8 cellular contexts compared by ENCODE assay signal in the genomic region with DNA sequence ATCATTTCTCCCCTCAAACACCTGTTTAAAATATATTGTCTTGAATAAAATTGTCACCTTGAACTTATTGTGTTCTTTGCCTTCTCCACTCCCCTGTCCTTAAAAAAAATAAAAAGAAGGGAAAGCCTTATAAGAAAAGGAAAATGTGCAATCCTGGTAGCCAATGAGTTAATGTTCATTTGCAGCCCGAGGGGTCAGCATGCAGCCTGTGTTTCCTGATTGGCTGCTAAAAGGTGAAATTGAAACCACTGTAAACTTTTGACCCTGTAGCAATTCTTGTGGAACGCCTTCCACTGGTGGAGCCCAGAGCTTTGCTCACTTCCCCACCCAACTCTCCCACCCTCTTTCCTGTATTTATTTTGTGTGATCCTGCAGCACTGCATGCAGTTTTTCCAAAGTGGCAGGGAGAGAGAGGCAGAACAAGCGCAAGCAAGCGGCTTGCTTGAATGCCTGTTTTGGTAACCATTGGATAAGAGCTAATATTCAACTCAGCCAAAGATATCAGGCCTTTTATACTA.
A peak's percentile ranks its signal among the peaks of the same experiment; 100 is the strongest.
DNase-seq lines count a peak whose midpoint lies in the region; ATAC-seq and TF ChIP-seq lines count a peak whose summit lies in the region.

No MANE protein-coding gene starts in this region.

- H3K27me3 Mint-ChIP-seq in Calu3 (ENCODE audit: unreplicated experiment) = no peaks in the 10 kb centered on the region

- H3K36me3 Mint-ChIP-seq in Calu3 (ENCODE audit: insufficient read depth, unreplicated experiment) = peaks cover 28% of the 10 kb centered on the region

- BruUV-seq in Calu3 (replicated peaks; lab: Mats Ljungman, UMichigan) = no TSS peak

- H3K4me1 ChIP-seq in aorta (ENCODE audit: control insufficient read depth in 1 of 2, insufficient read depth in 2 of 2, low read length in 2 of 2) = peaks cover 0 to 3% of the 10 kb centered on the region in 2 donors

- intact Hi-C loops in Calu3 (cut with micrococcal nuclease; ENCODE audit: unreplicated experiment) = no loop called here
- intact Hi-C loops in aorta (cut with DNase I) = no loop called here

- H3K27ac Mint-ChIP-seq in Calu3 (ENCODE audit: unreplicated experiment) = peak overlapping the region; percentile 70

- WGBS in aorta, 2 donors = 0 to 1% methylated on average over 4 of the region's 4 CpGs

- H3K4me2 ChIP-seq in SU-DHL-6 (ENCODE audit: low read depth, low read length, poor library complexity, severe bottlenecking) = peak overlapping the region; percentile 35

- no peak overlapping the region for H2AFZ ChIP-seq in SU-DHL-6 (ENCODE audit: low read depth, low read length, severe bottlenecking)

- peak overlapping the region; percentile 59 for H3K4me3 Mint-ChIP-seq in Calu3 (ENCODE audit: low read depth, unreplicated experiment)

- DNase-seq in Calu3 (peak; percentile 78), NCI-H1048 (lab: John Stamatoyannopoulos, UW) (peak; percentile 63), epidermal melanocyte (ENCODE audit: insufficient read length, low spot score) (peak; percentile 57), mucosa of gallbladder (ENCODE audit: low spot score) (peak; percentile 65), aorta (peak in 1 of 2 donors; percentile 68), middle frontal gyrus (ENCODE audit: extremely low spot score, low spot score) (no peak)

- no peak for TF ChIP-seq CTCF in Calu3 (IDR thresholded peaks at IDR 0.05; ENCODE audit: unreplicated experiment)
- no peak for TF ChIP-seq CTCF in SU-DHL-6 (IDR thresholded peaks at IDR 0.05; ENCODE audit: insufficient read depth, low read length, poor library complexity, severe bottlenecking)

- no peaks in the 10 kb centered on the region for H3K9me3 ChIP-seq in SU-DHL-6 (ENCODE audit: insufficient read depth, low read length)
- H3K9me3 ChIP-seq in aorta (ENCODE audit: control insufficient read depth, low read length) = no peaks in the 10 kb centered on the region

- no peaks in the 10 kb centered on the region for H3K9me3 Mint-ChIP-seq in Calu3 (ENCODE audit: low read depth, unreplicated experiment)

- peaks cover 35% of the 10 kb centered on the region for H3K36me3 ChIP-seq in SU-DHL-6 (ENCODE audit: low read length)
- H3K36me3 ChIP-seq in aorta (ENCODE audit: control insufficient read depth in 1 of 2, insufficient read depth in 2 of 2, low read length in 1 of 2) = no peaks in the 10 kb centered on the region

- CTCF ChIA-PET in Calu3 (lab: Charles Lee) = interaction anchor here (0.9 to 2.9 kb wide), 4 partner anchors 9 to 75 kb away, joined by 4 to 11 read pairs (median 6); a partner anchor contains a TSS

- H3K27ac ChIP-seq in SU-DHL-6 (ENCODE audit: low read depth, low read length) (peak overlapping the region; percentile 64; the same call in 1 of the 2 replicates), aorta (ENCODE audit: low read depth in 1 of 2, low read length in 2 of 2) (no peak overlapping the region)

- peaks cover 73% of the 10 kb centered on the region for H4K20me1 ChIP-seq in SU-DHL-6 (ENCODE audit: low read depth, low read length)

- ATAC-seq in GM21423 (IDR thresholded peaks at IDR 0.05; ENCODE audit: unreplicated experiment) (peak; percentile 67), aorta (ENCODE audit: low FRiP score) (peak; percentile 91)

- no peaks in the 10 kb centered on the region for H3K27me3 ChIP-seq in SU-DHL-6 (ENCODE audit: low read length)
- H3K27me3 ChIP-seq in aorta (ENCODE audit: control insufficient read depth in 1 of 2, insufficient read depth in 2 of 2, low read length in 1 of 2) = no peaks in the 10 kb centered on the region

- no peak overlapping the region for H3K9ac ChIP-seq in SU-DHL-6 (ENCODE audit: low read length)

- no peak overlapping the region for H3K4me3 ChIP-seq in SU-DHL-6 (ENCODE audit: insufficient read depth, low read length, poor library complexity, severe bottlenecking)
- H3K4me3 ChIP-seq in aorta (ENCODE audit: low read length in 2 of 2) = no peak overlapping the region

- peaks cover 81% of the 10 kb centered on the region for H3F3A ChIP-seq in SU-DHL-6 (ENCODE audit: insufficient read depth)

- peaks cover 100% of the 10 kb centered on the region for H3K79me2 ChIP-seq in SU-DHL-6 (ENCODE audit: insufficient read depth, low read length)

- peaks cover 79% of the 10 kb centered on the region for H3K4me1 Mint-ChIP-seq in Calu3 (ENCODE audit: low read depth, unreplicated experiment)

- no peaks in the 10 kb centered on the region for H3K9me2 ChIP-seq in SU-DHL-6 (replicated peaks; ENCODE audit: insufficient read depth, low read length)
